In genomic region chr4:186906722-186907121, GRCh38 we compare ENCODE assay signal across 33 cellular contexts.
DNase-seq lines count a peak whose midpoint lies in the region; ATAC-seq, FAIRE-seq and TF ChIP-seq lines count a peak whose summit lies in the region.
"Had no signal": no experiment of that assay in that cellular context is flagged by ENCODE, and none has a peak within 500 bp of the region (broad histone marks: within the 10 kb centered on the region; RNA-seq: fewer than 3 reads in every experiment).

No MANE protein-coding gene starts in this region.

- H3K9ac ChIP-seq in IMR-90 (ENCODE audit: low read depth, low read length) (no peak overlapping the region), K562 (ENCODE audit: insufficient read depth in 1 of 2, low read depth in 2 of 2, low read length in 2 of 2) (no peak overlapping the region)
- H3K9ac ChIP-seq: BLaER1; BLaER1 treated with 17β-estradiol and CSF1 and Interleukin-3, amounts not matched to agents 10 nM and 100 nM had no signal

- no peaks in the 10 kb centered on the region for H4K20me1 ChIP-seq in IMR-90 (ENCODE audit: insufficient read depth, low read length)
- H4K20me1 ChIP-seq in K562 (replicated peaks; ENCODE audit: control insufficient read depth, insufficient read depth, low read length) = no peaks in the 10 kb centered on the region
- H4K20me1 ChIP-seq: BLaER1; BLaER1 treated with 17β-estradiol and CSF1 and Interleukin-3, amounts not matched to agents 10 nM and 100 nM had no signal

- H3K4me2 ChIP-seq in IMR-90 (ENCODE audit: low read depth, low read length) = no peak overlapping the region
- H3K4me2 ChIP-seq in K562 (ENCODE audit: insufficient read depth, low read length) = no peak overlapping the region
- H3K4me2 ChIP-seq: A549; BLaER1; BLaER1 treated with 17β-estradiol and CSF1 and Interleukin-3, amounts not matched to agents 10 nM and 100 nM had no signal

- H3K4me1 ChIP-seq in IMR-90 (ENCODE audit: control insufficient read depth, insufficient read depth, low read length) (peaks cover 16% of the 10 kb centered on the region), K562 (replicated peaks in 1 of 2; ENCODE audit: control insufficient read depth in 2 of 2, insufficient read depth in 2 of 2, low read length in 2 of 2) (no peaks in the 10 kb centered on the region)
- H3K4me1 ChIP-seq: BE2C, Caco-2 had no signal

- H4K8ac ChIP-seq in IMR-90 (ENCODE audit: low read depth in 2 of 2, low read length in 2 of 2) = no peak overlapping the region

- no peak overlapping the region for H2BK5ac ChIP-seq in IMR-90 (ENCODE audit: low read depth, low read length, poor library complexity, severe bottlenecking)

- no peak overlapping the region for H3K56ac ChIP-seq in IMR-90 (ENCODE audit: extremely low read depth, insufficient read depth, low read length)

- H3K9me3 ChIP-seq in IMR-90 (ENCODE audit: control insufficient read depth, insufficient read depth, low read length) = no peaks in the 10 kb centered on the region
- no peaks in the 10 kb centered on the region for H3K9me3 ChIP-seq in K562 (replicated peaks; ENCODE audit: control insufficient read depth, insufficient read depth, low read depth, low read length)
- H3K9me3 ChIP-seq: A549, BE2C, Caco-2 had no signal

- no peak overlapping the region for H3K18ac ChIP-seq in IMR-90 (ENCODE audit: low read depth, low read length)

- H3K79me2 ChIP-seq in K562 (ENCODE audit: control insufficient read depth, insufficient read depth, low read length) = no peaks in the 10 kb centered on the region

- intact Hi-C loops in IMR-90 (cut with micrococcal nuclease) (no loop called here), K562 (cut with micrococcal nuclease) (no loop called here)

- in situ Hi-C loops in IMR-90 (cut with MboI; ENCODE audit: low sequenced_read_pairs) (no loop called here), K562 (cut with MboI) (no loop called here)

- TF ChIP-seq RAD21 in IMR-90 (IDR thresholded peaks at IDR 0.05; ENCODE audit: low read length) = no peak
- no peak for TF ChIP-seq RAD21 in K562 (CRISPR knock-in tag; conservative IDR thresholded peaks at IDR 0.05 in 1 of 2, IDR thresholded peaks at IDR 0.05 in 1 of 2)

- H3K4ac ChIP-seq in IMR-90 (ENCODE audit: low read depth, low read length) = no peak overlapping the region

- H2AFZ ChIP-seq in IMR-90 (replicated peaks; ENCODE audit: low read length, poor library complexity) (no peak overlapping the region), K562 (ENCODE audit: low read depth, low read length) (no peak overlapping the region)

- TF ChIP-seq POLR2A in IMR-90 (IDR thresholded peaks at IDR 0.05; ENCODE audit: low read depth, low read length) = no peak
- no peak for TF ChIP-seq POLR2A in K562 (conservative IDR thresholded peaks at IDR 0.05)

- TF ChIP-seq EP300 in K562 (IDR thresholded peaks at IDR 0.05; ENCODE audit: low read length) = no peak

- H3K9me1 ChIP-seq in IMR-90 (ENCODE audit: insufficient read depth, low read length) (peaks cover 9% of the 10 kb centered on the region), K562 (ENCODE audit: control insufficient read depth, insufficient read depth, low read length) (no peaks in the 10 kb centered on the region)

- no peak overlapping the region for H2BK120ac ChIP-seq in IMR-90 (ENCODE audit: low read depth, low read length)

- 90% methylated on average over 2 of the region's 12 CpGs; no CpG with 5 or more reads in 1 of the 2 experiments for whole genome bisulfite sequencing in IMR-90 (ENCODE audit: extremely low coverage in 2 of 2, insufficient read length in 1 of 2), 2 experiments
- WGBS in K562 (ENCODE audit: insufficient coverage, low coverage, missing lambda C conversion rate) = 42% methylated on average over 6 of the region's 12 CpGs

- H3K4me3 ChIP-seq in IMR-90 (ENCODE audit: insufficient read depth, low read depth, low read length) (no peak overlapping the region), K562 (no peak overlapping the region), bronchial epithelial cell (ENCODE audit: low read depth, low read length) (no peak overlapping the region)
- H3K4me3 ChIP-seq: A549; BLaER1; BLaER1 treated with 17β-estradiol and CSF1 and Interleukin-3, amounts not matched to agents 10 nM and 100 nM had no signal

- dilution Hi-C loops in IMR-90 (cut with HindIII; ENCODE audit: low sequenced_read_pairs, unreplicated experiment) = no loop called here

- no peak overlapping the region for H4K91ac ChIP-seq in IMR-90 (ENCODE audit: insufficient read depth, low read depth, low read length)

- no peak overlapping the region for H2BK20ac ChIP-seq in IMR-90 (ENCODE audit: low read depth, low read length)

- H4K5ac ChIP-seq in IMR-90 (ENCODE audit: low read depth, low read length) = no peak overlapping the region

- POLR2A ChIA-PET in IMR-90 (lab: Charles Lee; ENCODE audit: unreplicated experiment) (no interaction called here), K562 (lab: Yijun Ruan, JAX) (no interaction called here)

- H3K23ac ChIP-seq in IMR-90 (ENCODE audit: low read depth, low read length) = no peak overlapping the region

- H3K27me3 ChIP-seq in IMR-90 (ENCODE audit: control insufficient read depth, insufficient read depth, low read length) = no peaks in the 10 kb centered on the region
- peaks cover 0 to 4% of the 10 kb centered on the region in 2 experiments; a peak in 2 of 5 replicates for H3K27me3 ChIP-seq in K562 (ENCODE audit: control insufficient read depth in 2 of 2, insufficient read depth in 2 of 2, low read length in 2 of 2)
- no peaks in the 10 kb centered on the region for H3K27me3 ChIP-seq in bronchial epithelial cell (ENCODE audit: control insufficient read depth, insufficient read depth, low read length)
- H3K27me3 ChIP-seq: BE2C; BLaER1; BLaER1 treated with 17β-estradiol and CSF1 and Interleukin-3, amounts not matched to agents 10 nM and 100 nM had no signal

- no peak overlapping the region for H2AK9ac ChIP-seq in IMR-90 (replicated peaks; ENCODE audit: low read depth, low read length, poor library complexity)

- no peak overlapping the region for H3K27ac ChIP-seq in IMR-90 (ENCODE audit: insufficient read depth, low read length)
- H3K27ac ChIP-seq in K562 (ENCODE audit: extremely low read depth, low read depth, low read length) = no peak overlapping the region
- H3K27ac ChIP-seq: 22Rv1; A549; BLaER1; BLaER1 treated with 17β-estradiol and CSF1 and Interleukin-3, amounts not matched to agents 10 nM and 100 nM; C4-2B had no signal

- FAIRE-seq in K562 (lab: Jason Lieb, UNC) (no peak), bronchial epithelial cell (lab: Jason Lieb, UNC) (peak; percentile 13)
- FAIRE-seq: A204.1, A549, D721Med had no signal

- no TSS peak for BruUV-seq in IMR-90 (replicated peaks; lab: Mats Ljungman, UMichigan)
- no TSS peak for BruUV-seq in K562 (replicated peaks; lab: Mats Ljungman, UMichigan)

- no peak overlapping the region for H3K14ac ChIP-seq in IMR-90 (replicated peaks; ENCODE audit: low read depth, low read length)

- H3K36me3 ChIP-seq in IMR-90 (ENCODE audit: control insufficient read depth, insufficient read depth, low read length) (no peaks in the 10 kb centered on the region), K562 (ENCODE audit: control insufficient read depth, insufficient read depth, low read length) (no peaks in the 10 kb centered on the region), bronchial epithelial cell (ENCODE audit: control insufficient read depth, insufficient read depth, low read length) (no peaks in the 10 kb centered on the region)
- H3K36me3 ChIP-seq: BE2C; BLaER1; BLaER1 treated with 17β-estradiol and CSF1 and Interleukin-3, amounts not matched to agents 10 nM and 100 nM had no signal

- CTCF ChIA-PET in IMR-90 (lab: Yijun Ruan, JAX) (no interaction called here), K562 (lab: Yijun Ruan, JAX; ENCODE audit: low intra/inter-chr PET ratio) (no interaction called here)

- TF ChIP-seq CTCF in IMR-90 (conservative IDR thresholded peaks at IDR 0.05; ENCODE audit: low read depth, low read length) (no peak), K562 (IDR thresholded peaks at IDR 0.05 in 2 of 3, conservative IDR thresholded peaks at IDR 0.05 in 1 of 3; ENCODE audit: insufficient read depth in 2 of 3, low read depth in 1 of 3, low read length in 3 of 3) (no peak), bronchial epithelial cell (IDR thresholded peaks at IDR 0.05; ENCODE audit: insufficient read depth, low read length, severe bottlenecking) (no peak)

- H2AK5ac ChIP-seq in IMR-90 (ENCODE audit: low read depth, low read length) = 0 out of 2 replicates have a peak overlapping the region, but pooled peaks have one; percentile 7

- DNase-seq in IMR-90 (no peak), K562 (ENCODE audit: extremely low read depth in 1 of 4, low spot score in 3 of 4) (no peak), bronchial epithelial cell (ENCODE audit: low read depth) (no peak), NCI-H2029 (lab: John Stamatoyannopoulos, UW) (no peak), activated T-cell treated with anti-CD3 and anti-CD28 coated beads for 4 hours (no peak), inferior parietal cortex (ENCODE audit: extremely low spot score) (no peak)
- DNase-seq: 8988T; ACHN; AML-193; BE2C; C1 segment of cervical spinal cord; Caco-2; Calu3; CD4-positive, alpha-beta memory T cell; CD4-positive, alpha-beta T cell; CD4-positive, CD25-positive, alpha-beta regulatory T cell; CD8-positive, alpha-beta memory T cell; CD8-positive, alpha-beta T cell; COR-L47; DMS 273 treated with DMSO at 0.1 percent for 48 hours; DMS153; DMS53; DMS79; DMS79 treated with DMSO at 0.1 percent for 48 hours; DND-41; EL had no signal

- H3K79me1 ChIP-seq in IMR-90 (ENCODE audit: low read depth in 1 of 2, low read length in 2 of 2) = peaks cover 0 to 8% of the 10 kb centered on the region in 2 experiments; a peak in 1 of 4 replicates

- no peak overlapping the region for H2BK15ac ChIP-seq in IMR-90 (ENCODE audit: low read depth, low read length)

- ATAC-seq in IMR-90 (ENCODE audit: low read depth) = no peak
- no peak for ATAC-seq in K562
- ATAC-seq: A549; CD8-positive, alpha-beta T cell had no signal

TF ChIP-seq in IMR-90, 13 proteins besides CTCF, POLR2A, EP300 and RAD21:
- TF ChIP-seq NFE2L2 (IDR thresholded peaks at IDR 0.05; ENCODE audit: low read depth, low read length) = no peak

TF ChIP-seq in K562, 482 proteins besides CTCF, POLR2A, EP300 and RAD21 (continues in another document):
- TF ChIP-seq NELFE (IDR thresholded peaks at IDR 0.05; ENCODE audit: insufficient read depth, insufficient read length) (no peak), MXD1 (CRISPR knock-in tag; IDR thresholded peaks at IDR 0.05; ENCODE audit: borderline replicate concordance, poor library complexity, severe bottlenecking) (no peak), MIER1 (IDR thresholded peaks at IDR 0.05; ENCODE audit: low read depth) (no peak), HNRNPUL1 (IDR thresholded peaks at IDR 0.05; ENCODE audit: low read length) (no peak)
